8 cellular contexts compared by ENCODE assay signal in the genomic region with DNA sequence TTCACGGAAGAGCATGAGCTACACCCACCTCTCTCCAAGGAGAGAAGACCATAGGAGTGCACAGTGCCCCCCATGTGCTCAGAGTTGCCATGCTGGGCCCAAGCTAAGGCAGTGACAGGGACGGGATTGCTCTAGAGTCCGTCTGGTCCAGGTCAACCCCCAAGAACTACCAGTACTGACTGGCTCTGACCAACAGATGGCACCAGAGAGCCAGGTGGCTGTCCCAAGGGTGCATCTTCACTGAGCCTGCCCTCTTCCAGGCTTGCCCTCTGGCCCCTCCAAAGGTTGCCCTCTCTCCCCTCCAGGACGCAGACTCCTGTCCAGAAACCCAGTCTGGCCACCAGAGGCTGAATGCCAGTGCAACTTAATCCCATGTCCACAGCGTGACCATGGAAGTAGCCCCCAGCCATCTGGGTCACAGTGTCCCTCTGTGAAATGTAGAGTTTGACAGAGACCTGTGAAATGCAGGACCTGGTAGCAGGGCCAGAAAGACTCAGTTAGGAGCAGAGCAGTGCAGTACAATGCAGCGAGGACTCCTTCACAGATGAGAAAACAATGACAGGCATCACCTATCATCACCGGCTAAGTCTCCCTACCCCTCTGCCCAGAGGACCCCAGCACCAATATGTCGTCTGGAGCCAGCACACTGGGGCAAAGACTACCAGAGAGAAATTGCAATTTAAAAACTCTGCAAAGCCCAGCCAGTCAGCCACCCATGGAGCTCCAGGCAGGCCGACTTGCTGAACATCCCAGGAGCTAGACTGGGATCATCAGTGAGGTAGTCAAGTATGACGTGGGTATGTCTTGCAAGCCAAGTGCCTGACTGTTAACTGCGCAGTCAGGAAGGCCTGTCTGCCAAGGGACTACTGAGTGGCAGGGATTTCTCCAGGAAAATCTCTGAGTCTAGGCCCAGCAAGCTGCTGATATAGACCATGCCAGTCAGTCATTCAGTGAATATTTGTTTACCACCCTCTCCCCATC. TPM values are rescaled to one million over a fixed set of nuclear protein-coding genes. Genes with fewer than 3 reads are reported as not detected.
DNase-seq lines count a peak whose midpoint lies in the region; ATAC-seq and TF ChIP-seq lines count a peak whose summit lies in the region.

No MANE protein-coding gene starts in this region.

- H3K36me3 Mint-ChIP-seq in activated naive CD4-positive, alpha-beta T cell treated with anti-CD3 and anti-CD28 coated beads, Interleukin-2, amount 10 ng/mL, durations not matched to agents 7 days and 5 days, result no peaks in the 10 kb centered on the region

- CTCF ChIA-PET in BJ (lab: Yijun Ruan, JAX), result interaction anchor here (0.6 to 13.5 kb wide), 24 partner anchors 8 to 1715 kb away, joined by 3 to 277 read pairs (median 4); partner anchors contain the start of gene PPP2CA
- CTCF ChIA-PET in activated naive CD4-positive, alpha-beta T cell treated with anti-CD3 and anti-CD28 coated beads, Interleukin-2, amount 10 ng/mL, durations not matched to agents 7 days and 5 days (lab: Charles Lee), result interaction anchor here (0.6 to 8.3 kb wide), 29 partner anchors 12 to 555 kb away, joined by 3 to 84 read pairs (median 3); partner anchors contain the start of genes CDKN2AIPNL, PPP2CA and UBE2B

- no peak overlapping the region for H3K4me3 Mint-ChIP-seq in activated naive CD4-positive, alpha-beta T cell treated with anti-CD3 and anti-CD28 coated beads, Interleukin-2, amount 10 ng/mL, durations not matched to agents 7 days and 5 days

- H3K36me3 ChIP-seq in BJ (ENCODE audit: control insufficient read depth, insufficient read depth, low read length) (no peaks in the 10 kb centered on the region), cardiac muscle cell (no peaks in the 10 kb centered on the region)

- H3K9me3 ChIP-seq in cardiac muscle cell (ENCODE audit: low read depth), result no peaks in the 10 kb centered on the region

- POLR2A ChIA-PET in BJ (lab: Charles Lee), result interaction anchor here (0.6 kb wide), 1 partner anchor 8 kb away, joined by 3 read pairs; the partner anchor contains the start of gene SKP1

- peak; percentile 96 for TF ChIP-seq CTCF in BJ (IDR thresholded peaks at IDR 0.05; ENCODE audit: insufficient read depth, low read depth, low read length)
- peak; percentile 93 for TF ChIP-seq CTCF in cardiac muscle cell (IDR thresholded peaks at IDR 0.05; ENCODE audit: low read depth, low read length)

- no peak for DNase-seq in BJ (ENCODE audit: low read depth)
- peak in 65 of 76 experiments; percentile 5 to 84 (median 53) for DNase-seq in HUDEP-2 (lab: John Stamatoyannopoulos, UW; ENCODE audit: unreplicated experiment in 76 of 76)
- DNase-seq in activated naive CD4-positive, alpha-beta T cell treated with anti-CD3 and anti-CD28 coated beads, Interleukin-2, amount 10 ng/mL, durations not matched to agents 7 days and 5 days, result peak; percentile 85
- peak; percentile 70 for DNase-seq in cardiac muscle cell (ENCODE audit: low read depth in 1 of 2, low spot score in 1 of 2)
- peak; percentile 58 for DNase-seq in renal cortical epithelial cell (ENCODE audit: low read depth)
- no peak for DNase-seq in NCI-H128 (lab: John Stamatoyannopoulos, UW; ENCODE audit: unreplicated experiment)

- H3K27me3 ChIP-seq in BJ (ENCODE audit: control insufficient read depth, insufficient read depth, low read length) (no peaks in the 10 kb centered on the region), cardiac muscle cell (no peaks in the 10 kb centered on the region)

- H3K4me1 Mint-ChIP-seq in activated naive CD4-positive, alpha-beta T cell treated with anti-CD3 and anti-CD28 coated beads, Interleukin-2, amount 10 ng/mL, durations not matched to agents 7 days and 5 days, result no peaks in the 10 kb centered on the region

- no peak overlapping the region for H3K27ac ChIP-seq in cardiac muscle cell

- H3K4me1 ChIP-seq in cardiac muscle cell (ENCODE audit: low read depth), result no peaks in the 10 kb centered on the region

- no peak overlapping the region for H3K27ac Mint-ChIP-seq in activated naive CD4-positive, alpha-beta T cell treated with anti-CD3 and anti-CD28 coated beads, Interleukin-2, amount 10 ng/mL, durations not matched to agents 7 days and 5 days

- H3K27me3 Mint-ChIP-seq in activated naive CD4-positive, alpha-beta T cell treated with anti-CD3 and anti-CD28 coated beads, Interleukin-2, amount 10 ng/mL, durations not matched to agents 7 days and 5 days, result peaks cover 22% of the 10 kb centered on the region

- H3K4me3 ChIP-seq in BJ (ENCODE audit: low read depth, low read length) (no peak overlapping the region), cardiac muscle cell (no peak overlapping the region)

- H3K9me3 Mint-ChIP-seq in activated naive CD4-positive, alpha-beta T cell treated with anti-CD3 and anti-CD28 coated beads, Interleukin-2, amount 10 ng/mL, durations not matched to agents 7 days and 5 days, result no peaks in the 10 kb centered on the region

- ATAC-seq in GM19395 (IDR thresholded peaks at IDR 0.05; ENCODE audit: unreplicated experiment), result peak; percentile 91
- peak; percentile 94 for ATAC-seq in SK-N-SH treated with all-trans-retinoic acid at 6 μM for 48 hours

TF ChIP-seq in SK-N-SH treated with all-trans-retinoic acid at 6 μM for 48 hours, 23 proteins besides CTCF, POLR2A, EP300 and RAD21:
- TF ChIP-seq PPARA (CRISPR knock-in tag; IDR thresholded peaks at IDR 0.05; ENCODE audit: borderline replicate concordance), result no peak
- no peak for TF ChIP-seq SNAI2 (CRISPR knock-in tag; IDR thresholded peaks at IDR 0.05)
- TF ChIP-seq ISL1 (CRISPR knock-in tag; IDR thresholded peaks at IDR 0.05), result no peak
- no peak for TF ChIP-seq BACH2 (CRISPR knock-in tag; IDR thresholded peaks at IDR 0.05; ENCODE audit: borderline replicate concordance)
- TF ChIP-seq ESRRG (CRISPR knock-in tag; IDR thresholded peaks at IDR 0.05), result no peak
- no peak for TF ChIP-seq ZFP3 (CRISPR knock-in tag; IDR thresholded peaks at IDR 0.05)
- no peak for TF ChIP-seq ARNTL (CRISPR knock-in tag; IDR thresholded peaks at IDR 0.05; ENCODE audit: borderline replicate concordance, low read depth)
- no peak for TF ChIP-seq RARB (CRISPR knock-in tag; IDR thresholded peaks at IDR 0.05)
- TF ChIP-seq OSR1 (CRISPR knock-in tag; IDR thresholded peaks at IDR 0.05), result no peak
- TF ChIP-seq CSDC2 (CRISPR knock-in tag; IDR thresholded peaks at IDR 0.05), result no peak
- no peak for TF ChIP-seq ZNF565 (CRISPR knock-in tag; conservative IDR thresholded peaks at IDR 0.05; ENCODE audit: low read depth)
- TF ChIP-seq, protein P1, sequence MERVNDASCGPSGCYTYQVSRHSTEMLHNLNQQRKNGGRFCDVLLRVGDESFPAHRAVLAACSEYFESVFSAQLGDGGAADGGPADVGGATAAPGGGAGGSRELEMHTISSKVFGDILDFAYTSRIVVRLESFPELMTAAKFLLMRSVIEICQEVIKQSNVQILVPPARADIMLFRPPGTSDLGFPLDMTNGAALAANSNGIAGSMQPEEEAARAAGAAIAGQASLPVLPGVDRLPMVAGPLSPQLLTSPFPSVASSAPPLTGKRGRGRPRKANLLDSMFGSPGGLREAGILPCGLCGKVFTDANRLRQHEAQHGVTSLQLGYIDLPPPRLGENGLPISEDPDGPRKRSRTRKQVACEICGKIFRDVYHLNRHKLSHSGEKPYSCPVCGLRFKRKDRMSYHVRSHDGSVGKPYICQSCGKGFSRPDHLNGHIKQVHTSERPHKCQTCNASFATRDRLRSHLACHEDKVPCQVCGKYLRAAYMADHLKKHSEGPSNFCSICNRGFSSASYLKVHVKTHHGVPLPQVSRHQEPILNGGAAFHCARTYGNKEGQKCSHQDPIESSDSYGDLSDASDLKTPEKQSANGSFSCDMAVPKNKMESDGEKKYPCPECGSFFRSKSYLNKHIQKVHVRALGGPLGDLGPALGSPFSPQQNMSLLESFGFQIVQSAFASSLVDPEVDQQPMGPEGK (CRISPR knock-in tag; IDR thresholded peaks at IDR 0.05; ENCODE audit: borderline replicate concordance), result no peak
- TF ChIP-seq TSHZ2 (CRISPR knock-in tag; IDR thresholded peaks at IDR 0.05), result no peak
- TF ChIP-seq ZNF70 (CRISPR knock-in tag; IDR thresholded peaks at IDR 0.05), result no peak

RNA-seq across cellular contexts. Expression of gene SKP1, which starts 7.7 kb away (rescaled TPM):
- polyA plus RNA-seq in BJ (2011; rRNA removed), result 183 and 496 TPM in 2 replicates
- polyA minus RNA-seq in BJ (2011; rRNA and poly(A)+ RNA removed), result 61.2 and 62.3 TPM in 2 replicates
- total RNA-seq in cardiac muscle cell, result 301 and 517 TPM in 2 replicates
- polyA plus RNA-seq in cardiac muscle cell, result 1,274 and 1,444 TPM in 2 replicates
- total RNA-seq in renal cortical epithelial cell, result 254 and 668 TPM in 2 replicates

RNA-seq across cellular contexts. Expression of gene PPP2CA, which starts 41.4 kb away (rescaled TPM):
- polyA plus RNA-seq in BJ (2011; rRNA removed) (77.1 and 121 TPM in 2 replicates), cardiac muscle cell (326 and 327 TPM in 2 replicates)
- polyA minus RNA-seq in BJ (2011; rRNA and poly(A)+ RNA removed), result 25.6 and 32.1 TPM in 2 replicates
- total RNA-seq in cardiac muscle cell (442 and 508 TPM in 2 replicates), renal cortical epithelial cell (91.2 and 183 TPM in 2 replicates)

Comparison
In these comparisons a context has a peak if more than half of its experiments do, and no peak if none do; other contexts are left out.
1. DNase-seq: peak in HUDEP-2 (65 of 76), activated naive CD4-positive, alpha-beta T cell treated with anti-CD3 and anti-CD28 coated beads, Interleukin-2, amount 10 ng/mL, durations not matched to agents 7 days and 5 days (single experiment), cardiac muscle cell (2 of 2) and renal cortical epithelial cell (single experiment); none in BJ (single experiment) and NCI-H128 (single experiment).